23 cellular contexts compared by ENCODE assay signal in genomic region chr2:180990794-180991193, GRCh38.
"Had no signal": no experiment of that assay in that cellular context is flagged by ENCODE, and none has a peak within 500 bp of the region (broad histone marks: within the 10 kb centered on the region; RNA-seq: fewer than 3 reads in every experiment).

No MANE protein-coding gene starts in this region.

- H3K36me3 ChIP-seq: brain microvascular endothelial cell, sigmoid colon, suprapubic skin, tibial nerve had no signal

- H2AFZ ChIP-seq: hepatocyte had no signal

- H3K4me1 ChIP-seq: suprapubic skin had no signal

- H3K27ac ChIP-seq: brain microvascular endothelial cell, hepatocyte, sigmoid colon, stomach, suprapubic skin, tibial nerve had no signal

- H3K4me3 ChIP-seq: hepatocyte, lung, sigmoid colon, smooth muscle cell, stomach, suprapubic skin, tibial nerve had no signal

- ATAC-seq: activated CD8-positive, alpha-beta T cell treated with anti-CD3 and anti-CD28 coated beads for 36 hours; natural killer cell; stimulated activated memory B cell treated with anti-CD40 and anti-IgM and Interleukin-4, amounts not matched to agents 10 μg/mL and 1 μg/mL and 100 μg/mL, for 72 hours had no signal

- H3K27me3 ChIP-seq: brain microvascular endothelial cell, hepatocyte, sigmoid colon, stomach, suprapubic skin, tibial nerve had no signal

- H3K9me3 ChIP-seq: sigmoid colon, stomach, suprapubic skin, tibial nerve had no signal

- DNase-seq: activated B cell treated with CpG ODN at 0.5 μM for 24 hours; activated CD4-positive, alpha-beta T cell treated with anti-CD3 and anti-CD28 coated beads for 48 hours; activated CD8-positive, alpha-beta T cell treated with anti-CD3 and anti-CD28 coated beads for 36 hours; activated gamma-delta T cell treated with Interleukin-2 at 50 U/mL for 16 hours; aorta; brain microvascular endothelial cell; caudate nucleus; dermis blood vessel endothelial cell; effector CD8-positive, alpha-beta T cell; glutamatergic neuron; immature natural killer cell; natural killer cell; retina; sigmoid colon; stimulated activated CD4-positive, alpha-beta T cell treated with anti-CD3 and anti-CD28 coated beads, Interleukin-15, amount 100 ng/mL, for 24 hours; stomach; T-helper 9 cell had no signal

- H3K4me2 ChIP-seq: hepatocyte, smooth muscle cell had no signal
